Comparison of ENCODE assay signal across 8 cellular contexts in the genomic region with DNA sequence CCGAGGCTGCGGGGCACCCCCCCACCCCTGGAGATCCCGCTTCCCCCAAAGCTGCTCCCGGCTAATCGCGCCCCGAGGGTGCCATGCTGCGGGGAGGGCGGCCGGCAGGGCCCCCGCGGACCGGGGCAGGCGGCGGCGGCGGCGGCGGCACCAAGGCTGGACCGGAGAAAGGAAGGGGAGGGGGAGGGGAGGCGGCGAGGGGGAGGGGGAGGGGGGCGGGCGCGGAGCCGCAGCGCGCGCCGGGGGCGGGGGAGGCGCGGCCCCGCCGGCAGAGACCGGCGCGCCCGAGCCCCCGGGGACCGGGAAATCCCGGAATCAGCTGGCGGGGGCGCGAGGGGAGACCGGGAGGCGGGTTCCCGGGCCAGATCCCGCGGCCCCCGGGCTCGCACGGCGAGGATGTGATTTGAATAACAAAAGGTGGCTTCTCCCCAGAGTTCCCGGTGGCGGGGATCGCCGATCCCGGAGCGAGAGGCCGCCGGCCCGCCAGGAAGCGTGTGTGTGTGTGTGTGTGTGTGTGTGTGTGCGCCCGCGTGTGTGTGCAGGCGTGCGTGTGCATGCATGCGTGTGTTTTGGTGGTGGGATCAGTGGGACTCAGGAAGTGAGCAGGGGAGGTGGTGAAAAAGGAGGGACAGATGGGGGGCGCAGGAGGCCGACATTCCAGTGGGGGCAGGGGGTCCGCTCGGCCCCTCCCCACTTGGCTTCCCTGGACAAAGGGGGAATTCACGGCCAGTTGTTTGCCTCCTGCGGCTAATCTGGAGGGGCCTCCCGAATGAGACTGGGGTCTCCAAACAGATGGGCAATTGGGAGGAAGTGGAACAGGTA.
DNase-seq lines count a peak whose midpoint lies in the region; ATAC-seq and TF ChIP-seq lines count a peak whose summit lies in the region.

No MANE protein-coding gene starts in this region.

- H3K4me3 ChIP-seq in GM12875 (ENCODE audit: low read depth, low read length) (peak overlapping the region; percentile 73), cardiac muscle cell (peak overlapping the region; percentile 99), osteoblast (ENCODE audit: insufficient read depth, low read length) (peak overlapping the region; percentile 77)

- peak; percentile 29 for ATAC-seq in activated naive CD4-positive, alpha-beta T cell treated with anti-CD3 and anti-CD28 coated beads, Interleukin-2, amount 50 U/mL, for 72 hours
- no peak for ATAC-seq in GM19467 (IDR thresholded peaks at IDR 0.05; ENCODE audit: unreplicated experiment)
- no peak for ATAC-seq in HG02763 (IDR thresholded peaks at IDR 0.05; ENCODE audit: unreplicated experiment)

- H3K36me3 ChIP-seq in cardiac muscle cell (no peaks in the 10 kb centered on the region), osteoblast (ENCODE audit: insufficient read depth, low read length) (no peaks in the 10 kb centered on the region)

- H3K79me2 ChIP-seq in osteoblast (ENCODE audit: insufficient read depth, low read length), result peaks cover 8% of the 10 kb centered on the region

- H3K27ac Mint-ChIP-seq in activated naive CD4-positive, alpha-beta T cell treated with anti-CD3 and anti-CD28 coated beads, Interleukin-2, amount 50 U/mL, for 72 hours, result peak overlapping the region; percentile 41 to 93

- peak overlapping the region; percentile 93 for H3K4me2 ChIP-seq in osteoblast (ENCODE audit: insufficient read depth, low read length)

- H2AFZ ChIP-seq in osteoblast (ENCODE audit: low read length), result peak overlapping the region; percentile 27

- peak overlapping the region; percentile 86 for H3K27ac ChIP-seq in cardiac muscle cell
- H3K27ac ChIP-seq in osteoblast (ENCODE audit: low read depth, low read length), result peak overlapping the region; percentile 28

- H4K20me1 ChIP-seq in osteoblast (ENCODE audit: insufficient read depth, low read length), result peaks cover 4% of the 10 kb centered on the region

- H3K4me1 ChIP-seq in cardiac muscle cell (ENCODE audit: low read depth) (peaks cover 6% of the 10 kb centered on the region), osteoblast (ENCODE audit: insufficient read depth, low read length) (peaks cover 14% of the 10 kb centered on the region)

- no peaks in the 10 kb centered on the region for H3K9me3 Mint-ChIP-seq in activated naive CD4-positive, alpha-beta T cell treated with anti-CD3 and anti-CD28 coated beads, Interleukin-2, amount 50 U/mL, for 72 hours

- H3K27me3 ChIP-seq in cardiac muscle cell (no peaks in the 10 kb centered on the region), osteoblast (ENCODE audit: insufficient read depth, low read length) (no peaks in the 10 kb centered on the region)

- DNase-seq in 8988T (peak; percentile 44), OCI-M1 (lab: John Stamatoyannopoulos, UW) (peak; percentile 45), cardiac muscle cell (ENCODE audit: low read depth in 1 of 2, low spot score in 1 of 2) (peak; percentile 65 to 68), osteoblast (ENCODE audit: insufficient read length, low spot score, missing footprints) (peak; percentile 94)
- DNase-seq in activated naive CD4-positive, alpha-beta T cell treated with anti-CD3 and anti-CD28 coated beads, Interleukin-2, amount 50 U/mL, for 72 hours (ENCODE audit: low spot score in 2 of 2), result peak in 1 of 2 donors; percentile 36

- H3K36me3 Mint-ChIP-seq in activated naive CD4-positive, alpha-beta T cell treated with anti-CD3 and anti-CD28 coated beads, Interleukin-2, amount 50 U/mL, for 72 hours, result no peaks in the 10 kb centered on the region

- no peak for TF ChIP-seq CTCF in GM12875 (IDR thresholded peaks at IDR 0.05; ENCODE audit: borderline replicate concordance, insufficient read depth, low read depth, low read length)
- TF ChIP-seq CTCF in cardiac muscle cell (IDR thresholded peaks at IDR 0.05; ENCODE audit: low read depth, low read length), result no peak
- no peak for TF ChIP-seq CTCF in osteoblast (IDR thresholded peaks at IDR 0.05; ENCODE audit: extremely low read depth, low read depth, low read length)

- H3K9me3 ChIP-seq in cardiac muscle cell (ENCODE audit: low read depth) (no peaks in the 10 kb centered on the region), osteoblast (ENCODE audit: low read depth, low read length) (no peaks in the 10 kb centered on the region)

Comparison
In these comparisons a context has a peak if more than half of its experiments do, and no peak if none do; other contexts are left out.
1. ATAC-seq: peak in activated naive CD4-positive, alpha-beta T cell treated with anti-CD3 and anti-CD28 coated beads, Interleukin-2, amount 50 U/mL, for 72 hours (2 of 2); none in GM19467 (single experiment) and HG02763 (single experiment).
2. Peak in every context shown above with its lines, with median percentiles within 50 percentile points of each other: H3K4me3 ChIP-seq.